Comparison of ENCODE assay signal across 8 cellular contexts in the genomic region with DNA sequence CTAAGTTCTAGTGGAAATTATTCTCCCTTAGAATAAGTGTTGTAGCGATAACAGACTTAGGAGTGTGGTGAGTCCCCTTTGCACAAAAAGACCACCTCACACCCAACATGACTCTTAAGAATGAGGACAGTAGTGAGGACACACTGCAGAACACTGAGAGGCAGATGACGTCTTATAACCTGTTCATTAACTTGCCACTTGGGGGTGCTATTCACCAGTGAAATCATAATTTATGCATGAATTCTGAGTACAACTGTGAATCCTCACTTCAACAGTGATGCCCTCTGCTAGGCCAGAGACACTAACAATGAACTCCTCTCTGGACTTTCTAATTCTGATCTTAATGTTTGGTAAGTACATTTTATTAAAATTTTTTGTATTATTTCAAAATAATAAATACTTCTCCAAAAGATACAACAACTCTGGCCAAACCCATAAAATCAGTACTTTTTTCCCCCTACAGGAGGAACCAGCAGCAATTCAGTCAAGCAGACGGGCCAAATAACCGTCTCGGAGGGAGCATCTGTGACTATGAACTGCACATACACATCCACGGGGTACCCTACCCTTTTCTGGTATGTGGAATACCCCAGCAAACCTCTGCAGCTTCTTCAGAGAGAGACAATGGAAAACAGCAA.
DNase-seq lines count a peak whose midpoint lies in the region; ATAC-seq and TF ChIP-seq lines count a peak whose summit lies in the region.

No MANE protein-coding gene starts in this region.

- no peaks in the 10 kb centered on the region for H3K36me3 Mint-ChIP-seq in CD4-positive, CD25-positive, alpha-beta regulatory T cell

- intact Hi-C loops in Panc1 (cut with micrococcal nuclease; ENCODE audit: unreplicated experiment) (loop anchor here (10.0 kb wide), 1 partner anchor 160 kb away; no protein-coding TSS in a partner anchor), colonic mucosa (cut with DNase I) (no loop called here), lower lobe of right lung (cut with DNase I) (no loop called here)

- in situ Hi-C loops in Panc1 (cut with HindIII; ENCODE audit: low pct_unique_long_range_greater_than_20kb, low sequenced_read_pairs): no loop called here

- no peak overlapping the region for H3K4me3 ChIP-seq in CD4-positive, CD25-positive, alpha-beta regulatory T cell (ENCODE audit: low read depth, low read length)
- H3K4me3 ChIP-seq in Panc1 (ENCODE audit: low read depth in 2 of 2, low read length in 2 of 2): no peak overlapping the region
- no peak overlapping the region for H3K4me3 ChIP-seq in colonic mucosa
- no peak overlapping the region for H3K4me3 ChIP-seq in lower lobe of right lung

- POLR2A ChIA-PET in Panc1 (lab: Charles Lee): no interaction called here

- peak overlapping the region in 2 of 4 donors; percentile 60 to 72 for H3K4me3 Mint-ChIP-seq in CD4-positive, CD25-positive, alpha-beta regulatory T cell

- TF ChIP-seq CTCF in Panc1 (IDR thresholded peaks at IDR 0.05) (peak; percentile 74), colonic mucosa (IDR thresholded peaks at IDR 0.05) (peak; percentile 54), lower lobe of right lung (IDR thresholded peaks at IDR 0.05) (peak; percentile 61)

- no peaks in the 10 kb centered on the region for H3K27me3 Mint-ChIP-seq in CD4-positive, CD25-positive, alpha-beta regulatory T cell

- peak overlapping the region in 2 of 3 donors; percentile 38 to 87 for H3K27ac Mint-ChIP-seq in CD4-positive, CD25-positive, alpha-beta regulatory T cell

- no peaks in the 10 kb centered on the region for H3K4me1 Mint-ChIP-seq in CD4-positive, CD25-positive, alpha-beta regulatory T cell

- CTCF ChIA-PET in Panc1 (lab: Charles Lee): no interaction called here

- no peaks in the 10 kb centered on the region for H3K9me3 ChIP-seq in CD4-positive, CD25-positive, alpha-beta regulatory T cell (ENCODE audit: control insufficient read depth in 2 of 2, low read length in 2 of 2)
- H3K9me3 ChIP-seq in Panc1 (ENCODE audit: control insufficient read depth, insufficient read depth, low read depth, low read length) (no peaks in the 10 kb centered on the region), colonic mucosa (no peaks in the 10 kb centered on the region), lower lobe of right lung (no peaks in the 10 kb centered on the region)

- no peaks in the 10 kb centered on the region for H3K36me3 ChIP-seq in CD4-positive, CD25-positive, alpha-beta regulatory T cell (ENCODE audit: control insufficient read depth, insufficient read depth, low read length)
- H3K36me3 ChIP-seq in Panc1 (ENCODE audit: control insufficient read depth, insufficient read depth, low read length) (no peaks in the 10 kb centered on the region), colonic mucosa (no peaks in the 10 kb centered on the region), lower lobe of right lung (no peaks in the 10 kb centered on the region)

- H3K27me3 ChIP-seq in CD4-positive, CD25-positive, alpha-beta regulatory T cell (ENCODE audit: control insufficient read depth, insufficient read depth, low read length): no peaks in the 10 kb centered on the region
- H3K27me3 ChIP-seq in Panc1 (ENCODE audit: control insufficient read depth, insufficient read depth, low read length): no peaks in the 10 kb centered on the region; the same call in 1 of the 2 replicates
- no peaks in the 10 kb centered on the region for H3K27me3 ChIP-seq in colonic mucosa
- no peaks in the 10 kb centered on the region for H3K27me3 ChIP-seq in lower lobe of right lung (ENCODE audit: low read depth)

- BruUV-seq in Panc1 (replicated peaks; lab: Mats Ljungman, UMichigan): no TSS peak

- H3K27ac ChIP-seq in CD4-positive, CD25-positive, alpha-beta regulatory T cell (ENCODE audit: insufficient read depth, low read length, poor library complexity, severe bottlenecking): peak overlapping the region; percentile 14
- H3K27ac ChIP-seq in Panc1 (ENCODE audit: low read length) (no peak overlapping the region), colonic mucosa (no peak overlapping the region), lower lobe of right lung (no peak overlapping the region)

- peak; percentile 42 to 58 for ATAC-seq in CD4-positive, CD25-positive, alpha-beta regulatory T cell (ENCODE audit: low read depth in 2 of 2)
- peak; percentile 92 for ATAC-seq in GM18511 (IDR thresholded peaks at IDR 0.05; ENCODE audit: unreplicated experiment)
- peak; percentile 54 for ATAC-seq in HG03457 (IDR thresholded peaks at IDR 0.05; ENCODE audit: unreplicated experiment)
- peak; percentile 86 for ATAC-seq in Panc1
- peak; percentile 87 to 91 for ATAC-seq in lower lobe of right lung
- ATAC-seq in GM19455 (IDR thresholded peaks at IDR 0.05; ENCODE audit: unreplicated experiment): no peak

- H3K9ac ChIP-seq in colonic mucosa (ENCODE audit: low read depth in 2 of 2, low read length in 2 of 2): no peak overlapping the region

- H3K9me3 Mint-ChIP-seq in CD4-positive, CD25-positive, alpha-beta regulatory T cell: no peaks in the 10 kb centered on the region

- peak in 2 of 3 donors; percentile 20 to 23 for DNase-seq in CD4-positive, CD25-positive, alpha-beta regulatory T cell
- no peak for DNase-seq in Panc1 (ENCODE audit: low read depth, low spot score)
- peak; percentile 50 for DNase-seq in colonic mucosa
- DNase-seq in lower lobe of right lung: no peak
- DNase-seq in activated CD8-positive, alpha-beta memory T cell treated with anti-CD3 and anti-CD28 coated beads for 24 hours: no peak

- no peaks in the 10 kb centered on the region for H3K4me1 ChIP-seq in CD4-positive, CD25-positive, alpha-beta regulatory T cell (ENCODE audit: control insufficient read depth, insufficient read depth, low read length, poor library complexity, severe bottlenecking)
- no peaks in the 10 kb centered on the region for H3K4me1 ChIP-seq in Panc1 (ENCODE audit: control insufficient read depth, insufficient read depth, low read length)
- no peaks in the 10 kb centered on the region for H3K4me1 ChIP-seq in colonic mucosa
- no peaks in the 10 kb centered on the region for H3K4me1 ChIP-seq in lower lobe of right lung

Comparison
In these comparisons a context has a peak if more than half of its experiments do, and no peak if none do; other contexts are left out.
1. DNase-seq: peak in CD4-positive, CD25-positive, alpha-beta regulatory T cell (2 of 3) and colonic mucosa (single experiment); none in Panc1 (single experiment), lower lobe of right lung (single experiment) and activated CD8-positive, alpha-beta memory T cell treated with anti-CD3 and anti-CD28 coated beads for 24 hours (single experiment).
2. Peak in every context shown above with its lines, with median percentiles within 50 percentile points of each other: CTCF ChIP-seq.